In genomic region chr3:134427400-134428111, GRCh38 we compare ENCODE assay signal across 13 cellular contexts. TPM values are rescaled to one million over a fixed set of nuclear protein-coding genes. Genes with fewer than 3 reads are reported as not detected.
DNase-seq lines count a peak whose midpoint lies in the region; ATAC-seq, FAIRE-seq and TF ChIP-seq lines count a peak whose summit lies in the region.
"Had no signal": no experiment of that assay in that cellular context is flagged by ENCODE, and none has a peak within 500 bp of the region (broad histone marks: within the 10 kb centered on the region; RNA-seq: fewer than 3 reads in every experiment).

No MANE protein-coding gene starts in this region.

- H3K27me3 ChIP-seq in right atrium auricular region = no peaks in the 10 kb centered on the region

- peak; percentile 86 for DNase-seq in right atrium auricular region (ENCODE audit: low spot score)
- DNase-seq in cardiac septum (ENCODE audit: low spot score) = no peak
- peak; percentile 93 for DNase-seq in amniotic stem cell (lab: John Stamatoyannopoulos, UW)
- peak; percentile 98 for DNase-seq in kidney glomerular epithelial cell (lab: John Stamatoyannopoulos, UW)
- DNase-seq in urothelium cell line (ENCODE audit: low spot score) = peak; percentile 92
- DNase-seq in caudate nucleus (lab: John Stamatoyannopoulos, UW) = no peak
- DNase-seq: activated CD8-positive, alpha-beta memory T cell treated with anti-CD3 and anti-CD28 coated beads, Interleukin-2, amount 50 U/mL, for 48 hours; naive thymus-derived CD8-positive, alpha-beta T cell; NCI-H1048 had no signal

- FAIRE-seq in urothelium cell line (lab: Jason Lieb, UNC) = peak; percentile 66
- FAIRE-seq: endometrium had no signal

- ATAC-seq in GM18505 (IDR thresholded peaks at IDR 0.05; ENCODE audit: unreplicated experiment) (no peak), HG03521 (IDR thresholded peaks at IDR 0.05; ENCODE audit: unreplicated experiment) (no peak)
- ATAC-seq: naive thymus-derived CD8-positive, alpha-beta T cell had no signal

- H3K9me3 ChIP-seq in right atrium auricular region = no peaks in the 10 kb centered on the region

- no peak for TF ChIP-seq CTCF in right atrium auricular region (IDR thresholded peaks at IDR 0.05)

- no peaks in the 10 kb centered on the region for H3K4me1 ChIP-seq in right atrium auricular region

- no peaks in the 10 kb centered on the region for H3K36me3 ChIP-seq in right atrium auricular region

- TF ChIP-seq POLR2A in GM18505 (IDR thresholded peaks at IDR 0.05; ENCODE audit: borderline replicate concordance, extremely low read depth, insufficient read depth, insufficient read length) = no peak

- no peak overlapping the region for H3K27ac ChIP-seq in right atrium auricular region
- no peak overlapping the region for H3K27ac ChIP-seq in caudate nucleus (ENCODE audit: low read depth, low read length)
- H3K27ac ChIP-seq: C4-2B had no signal

- H3K4me3 ChIP-seq in right atrium auricular region = no peak overlapping the region

- intact Hi-C loops in cardiac septum (cut with DNase I) = no loop called here

RNA-seq across cellular contexts. Expression of gene AMOTL2, which starts 53.3 kb away (rescaled TPM):
- total RNA-seq in right atrium auricular region (100 to 1,000 TPM in 1 of 2 donors, 10 to 100 TPM in 1; 62.3 to 119 TPM), cardiac septum (64.6 TPM)
- total RNA-seq: naive thymus-derived CD8-positive, alpha-beta T cell had no signal

RNA-seq across cellular contexts. Expression of gene ANAPC13, which starts 58.2 kb away (rescaled TPM):
- total RNA-seq in right atrium auricular region (100 to 1,000 TPM in 1 of 2 donors, 10 to 100 TPM in 1; 67.8 to 110 TPM), cardiac septum (85.6 TPM)

RNA-seq across cellular contexts. Expression of gene CEP63, which starts 58.3 kb away (rescaled TPM):
- total RNA-seq in right atrium auricular region (10 to 100 TPM; 16.1 to 27.8 TPM), cardiac septum (32.1 TPM)

Comparison
In these comparisons a context has a peak if more than half of its experiments do, and no peak if none do; other contexts are left out.
1. DNase-seq: peak in right atrium auricular region (single experiment), amniotic stem cell (single experiment), kidney glomerular epithelial cell (single experiment) and urothelium cell line (single experiment); none in cardiac septum (single experiment) and caudate nucleus (0 of 61).